37 cellular contexts compared by ENCODE assay signal in the genomic region with DNA sequence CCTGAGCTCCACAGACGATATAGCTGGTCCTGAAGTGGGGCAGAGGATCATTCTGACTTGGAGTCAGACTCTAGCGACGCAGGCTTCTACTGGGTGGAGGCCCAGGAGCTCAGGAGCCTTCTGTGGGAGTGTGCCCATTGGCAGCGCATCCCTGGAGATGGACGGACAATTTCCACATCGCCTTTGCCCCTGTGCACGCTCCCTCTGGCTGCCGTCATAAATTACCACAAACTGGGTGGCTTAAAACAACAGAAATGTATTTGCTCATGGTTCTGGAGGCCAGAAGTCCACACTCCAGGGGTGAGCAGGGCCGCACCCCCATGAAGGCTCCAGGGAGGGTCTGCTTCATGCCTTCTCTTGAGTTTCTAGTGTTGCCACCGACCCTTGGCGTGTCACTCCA. TPM values are rescaled to one million over a fixed set of nuclear protein-coding genes. Genes with fewer than 3 reads are reported as not detected.
"Had no signal": no experiment of that assay in that cellular context is flagged by ENCODE, and none has a peak within 500 bp of the region (broad histone marks: within the 10 kb centered on the region; RNA-seq: fewer than 3 reads in every experiment).

No MANE protein-coding gene starts in this region.

- H3K4me1 Mint-ChIP-seq: activated B cell treated with CpG ODN at 0.5 μM for 24 hours; activated CD4-positive, alpha-beta memory T cell treated with anti-CD3 and anti-CD28 coated beads, Interleukin-2, amount 10 ng/mL, durations not matched to agents 7 days and 5 days; activated CD4-positive, alpha-beta T cell treated with anti-CD3 and anti-CD28 coated beads for 36 hours; activated CD4-positive, alpha-beta T cell treated with anti-CD3 and anti-CD28 coated beads, Interleukin-2, amount 10 ng/mL, durations not matched to agents 7 days and 5 days; activated CD8-positive, alpha-beta memory T cell treated with anti-CD3 and anti-CD28 coated beads, Interleukin-2, amount 10 ng/mL, durations not matched to agents 7 days and 5 days; activated naive CD4-positive, alpha-beta T cell treated with anti-CD3 and anti-CD28 coated beads, Interleukin-2, amount 10 ng/mL, durations not matched to agents 7 days and 5 days; activated naive CD4-positive, alpha-beta T cell treated with anti-CD3 and anti-CD28 coated beads, Interleukin-2, amount 50 U/mL, for 24 hours; activated naive CD8-positive, alpha-beta T cell treated with anti-CD3 and anti-CD28 coated beads, Interleukin-2, amount 10 ng/mL, durations not matched to agents 7 days and 5 days; activated naive CD8-positive, alpha-beta T cell treated with anti-CD3 and anti-CD28 coated beads, Interleukin-2, amount 50 U/mL, for 24 hours; central memory CD8-positive, alpha-beta T cell had no signal

- FAIRE-seq: bronchial epithelial cell, TTC549 had no signal

- H3K27me3 ChIP-seq: ascending aorta, cardiac muscle cell had no signal

- H3K4me3 ChIP-seq: ascending aorta, cardiac muscle cell had no signal

- H3K4me3 Mint-ChIP-seq: activated B cell treated with CpG ODN at 0.5 μM for 24 hours; activated CD4-positive, alpha-beta memory T cell treated with anti-CD3 and anti-CD28 coated beads, Interleukin-2, amount 10 ng/mL, durations not matched to agents 7 days and 5 days; activated CD4-positive, alpha-beta T cell treated with anti-CD3 and anti-CD28 coated beads for 36 hours; activated CD4-positive, alpha-beta T cell treated with anti-CD3 and anti-CD28 coated beads, Interleukin-2, amount 10 ng/mL, durations not matched to agents 7 days and 5 days; activated CD8-positive, alpha-beta memory T cell treated with anti-CD3 and anti-CD28 coated beads, Interleukin-2, amount 10 ng/mL, durations not matched to agents 7 days and 5 days; activated CD8-positive, alpha-beta T cell treated with anti-CD3 and anti-CD28 coated beads, Interleukin-2, amount 10 ng/mL, durations not matched to agents 7 days and 5 days; activated naive CD4-positive, alpha-beta T cell treated with anti-CD3 and anti-CD28 coated beads, Interleukin-2, amount 10 ng/mL, durations not matched to agents 7 days and 5 days; activated naive CD4-positive, alpha-beta T cell treated with anti-CD3 and anti-CD28 coated beads, Interleukin-2, amount 50 U/mL, for 24 hours; activated naive CD8-positive, alpha-beta T cell; activated naive CD8-positive, alpha-beta T cell treated with anti-CD3 and anti-CD28 coated beads, Interleukin-2, amount 10 ng/mL, durations not matched to agents 7 days and 5 days; activated naive CD8-positive, alpha-beta T cell treated with anti-CD3 and anti-CD28 coated beads, Interleukin-2, amount 50 U/mL, for 24 hours; activated T-cell treated with anti-CD3 and anti-CD28 coated beads, Interleukin-2, amount 50 U/mL, for 24 hours; brain; central memory CD8-positive, alpha-beta T cell; T-helper 1 cell treated with Interleukin-12 subunit alpha and Interleukin-12 subunit beta and Interleukin-4 antibody, amounts not matched to agents 30 μg/mL and 1 μg/mL, for 36 hours; T-helper 2 cell treated with Interferon-gamma antibody and Interleukin-4, amounts not matched to agents 5 μg/mL and 100 μg/mL, for 36 hours had no signal

- ATAC-seq: activated CD4-positive, alpha-beta T cell treated with anti-CD3 and anti-CD28 coated beads for 36 hours; activated CD8-positive, alpha-beta memory T cell treated with anti-CD3 and anti-CD28 coated beads, Interleukin-2, amount 10 ng/mL, durations not matched to agents 7 days and 5 days; activated CD8-positive, alpha-beta T cell treated with anti-CD3 and anti-CD28 coated beads, Interleukin-2, amount 10 ng/mL, durations not matched to agents 7 days and 5 days; activated naive CD8-positive, alpha-beta T cell treated with anti-CD3 and anti-CD28 coated beads, Interleukin-2, amount 50 U/mL, for 24 hours had no signal

- DNase-seq: activated B cell treated with CpG ODN at 0.5 μM for 24 hours; activated CD4-positive, alpha-beta memory T cell treated with anti-CD3 and anti-CD28 coated beads, Interleukin-2, amount 10 ng/mL, durations not matched to agents 7 days and 5 days; activated CD4-positive, alpha-beta T cell treated with anti-CD3 and anti-CD28 coated beads for 36 hours; activated CD4-positive, alpha-beta T cell treated with anti-CD3 and anti-CD28 coated beads for 48 hours; activated CD4-positive, alpha-beta T cell treated with anti-CD3 and anti-CD28 coated beads, Interleukin-2, amount 10 ng/mL, durations not matched to agents 7 days and 5 days; activated CD4-positive, alpha-beta T cell treated with anti-CD3 and anti-CD28 coated beads, Interleukin-2, amount 50 U/mL, for 48 hours; activated CD4-positive, CD25-positive, alpha-beta regulatory T cell treated with anti-CD3 and anti-CD28 coated beads, Interleukin-2, amount 50 U/mL, for 72 hours; activated CD8-positive, alpha-beta memory T cell treated with anti-CD3 and anti-CD28 coated beads for 24 hours; activated CD8-positive, alpha-beta memory T cell treated with anti-CD3 and anti-CD28 coated beads, Interleukin-2, amount 10 ng/mL, durations not matched to agents 7 days and 5 days; activated CD8-positive, alpha-beta memory T cell treated with anti-CD3 and anti-CD28 coated beads, Interleukin-2, amount 50 U/mL, for 48 hours; activated CD8-positive, alpha-beta T cell treated with anti-CD3 and anti-CD28 coated beads, Interleukin-2, amount 10 ng/mL, durations not matched to agents 7 days and 5 days; activated effector memory CD4-positive, alpha-beta T cell treated with Interleukin-2 at 50 U/mL for 16 hours; activated gamma-delta T cell; activated naive CD4-positive, alpha-beta T cell treated with anti-CD3 and anti-CD28 coated beads, Interleukin-2, amount 10 ng/mL, durations not matched to agents 7 days and 5 days; activated naive CD4-positive, alpha-beta T cell treated with Interleukin-2 at 50 U/mL for 16 hours; activated naive CD8-positive, alpha-beta T cell treated with anti-CD3 and anti-CD28 coated beads, Interleukin-2, amount 10 ng/mL, durations not matched to agents 7 days and 5 days; activated naive CD8-positive, alpha-beta T cell treated with anti-CD3 and anti-CD28 coated beads, Interleukin-2, amount 50 U/mL, for 24 hours; activated T-cell treated with anti-CD3 and anti-CD28 coated beads, Interleukin-2, amount 50 U/mL, for 24 hours; activated T-cell treated with anti-CD3 and anti-CD28 coated beads, Interleukin-2, amount 50 U/mL, for 48 hours; amygdala; anterior cingulate cortex; caudate nucleus; T-helper 1 cell; T-helper 2 cell; T-helper 9 cell had no signal

- H3K27me3 Mint-ChIP-seq: activated CD4-positive, alpha-beta T cell treated with anti-CD3 and anti-CD28 coated beads, Interleukin-2, amount 10 ng/mL, durations not matched to agents 7 days and 5 days; activated naive CD8-positive, alpha-beta T cell; activated T-cell treated with anti-CD3 and anti-CD28 coated beads, Interleukin-2, amount 50 U/mL, for 24 hours had no signal

- H3K4me1 ChIP-seq: ascending aorta had no signal

- H3K9me3 Mint-ChIP-seq: activated B cell treated with CpG ODN at 0.5 μM for 24 hours; activated CD4-positive, alpha-beta memory T cell treated with anti-CD3 and anti-CD28 coated beads, Interleukin-2, amount 10 ng/mL, durations not matched to agents 7 days and 5 days; activated CD4-positive, alpha-beta T cell treated with anti-CD3 and anti-CD28 coated beads, Interleukin-2, amount 10 ng/mL, durations not matched to agents 7 days and 5 days; activated naive CD4-positive, alpha-beta T cell treated with anti-CD3 and anti-CD28 coated beads, Interleukin-2, amount 10 ng/mL, durations not matched to agents 7 days and 5 days; activated naive CD4-positive, alpha-beta T cell treated with anti-CD3 and anti-CD28 coated beads, Interleukin-2, amount 50 U/mL, for 24 hours; activated naive CD8-positive, alpha-beta T cell treated with anti-CD3 and anti-CD28 coated beads, Interleukin-2, amount 10 ng/mL, durations not matched to agents 7 days and 5 days; activated naive CD8-positive, alpha-beta T cell treated with anti-CD3 and anti-CD28 coated beads, Interleukin-2, amount 50 U/mL, for 24 hours; activated T-cell treated with anti-CD3 and anti-CD28 coated beads, Interleukin-2, amount 50 U/mL, for 24 hours; activated T-helper 2 cell treated with anti-CD3 and anti-CD28 coated beads, Interferon-gamma antibody, Interleukin-2, Interleukin-4, amounts not matched to agents 10 μg/mL and 5 μg/mL and 100 μg/mL, durations not matched to agents 14 hours and 24 hours and 36 hours; central memory CD8-positive, alpha-beta T cell; T-helper 1 cell treated with Interleukin-12 subunit alpha and Interleukin-12 subunit beta and Interleukin-4 antibody, amounts not matched to agents 30 μg/mL and 1 μg/mL, for 36 hours; T-helper 2 cell treated with Interferon-gamma antibody and Interleukin-4, amounts not matched to agents 5 μg/mL and 100 μg/mL, for 36 hours had no signal

- H3K27ac Mint-ChIP-seq: activated B cell treated with CpG ODN at 0.5 μM for 24 hours; activated CD4-positive, alpha-beta memory T cell treated with anti-CD3 and anti-CD28 coated beads, Interleukin-2, amount 10 ng/mL, durations not matched to agents 7 days and 5 days; activated CD4-positive, alpha-beta T cell treated with anti-CD3 and anti-CD28 coated beads for 36 hours; activated CD4-positive, alpha-beta T cell treated with anti-CD3 and anti-CD28 coated beads, Interleukin-2, amount 10 ng/mL, durations not matched to agents 7 days and 5 days; activated CD8-positive, alpha-beta memory T cell treated with anti-CD3 and anti-CD28 coated beads, Interleukin-2, amount 10 ng/mL, durations not matched to agents 7 days and 5 days; activated CD8-positive, alpha-beta T cell treated with anti-CD3 and anti-CD28 coated beads, Interleukin-2, amount 10 ng/mL, durations not matched to agents 7 days and 5 days; activated naive CD4-positive, alpha-beta T cell treated with anti-CD3 and anti-CD28 coated beads, Interleukin-2, amount 10 ng/mL, durations not matched to agents 7 days and 5 days; activated naive CD4-positive, alpha-beta T cell treated with anti-CD3 and anti-CD28 coated beads, Interleukin-2, amount 50 U/mL, for 24 hours; activated naive CD8-positive, alpha-beta T cell; activated naive CD8-positive, alpha-beta T cell treated with anti-CD3 and anti-CD28 coated beads, Interleukin-2, amount 10 ng/mL, durations not matched to agents 7 days and 5 days; activated naive CD8-positive, alpha-beta T cell treated with anti-CD3 and anti-CD28 coated beads, Interleukin-2, amount 50 U/mL, for 24 hours; activated T-cell treated with anti-CD3 and anti-CD28 coated beads, Interleukin-2, amount 50 U/mL, for 24 hours; activated T-helper 2 cell treated with anti-CD3 and anti-CD28 coated beads, Interferon-gamma antibody, Interleukin-2, Interleukin-4, amounts not matched to agents 10 μg/mL and 5 μg/mL and 100 μg/mL, durations not matched to agents 14 hours and 24 hours and 36 hours; T-helper 1 cell treated with Interleukin-12 subunit alpha and Interleukin-12 subunit beta and Interleukin-4 antibody, amounts not matched to agents 30 μg/mL and 1 μg/mL, for 36 hours; T-helper 2 cell treated with Interferon-gamma antibody and Interleukin-4, amounts not matched to agents 5 μg/mL and 100 μg/mL, for 36 hours had no signal

- H3K27ac ChIP-seq: ascending aorta, cardiac muscle cell, VCaP had no signal

- H3K36me3 ChIP-seq: ascending aorta, cardiac muscle cell had no signal

- H3K36me3 Mint-ChIP-seq: activated CD8-positive, alpha-beta memory T cell treated with anti-CD3 and anti-CD28 coated beads, Interleukin-2, amount 10 ng/mL, durations not matched to agents 7 days and 5 days; activated naive CD4-positive, alpha-beta T cell treated with anti-CD3 and anti-CD28 coated beads, Interleukin-2, amount 10 ng/mL, durations not matched to agents 7 days and 5 days; activated naive CD4-positive, alpha-beta T cell treated with anti-CD3 and anti-CD28 coated beads, Interleukin-2, amount 50 U/mL, for 24 hours; activated naive CD8-positive, alpha-beta T cell; activated naive CD8-positive, alpha-beta T cell treated with anti-CD3 and anti-CD28 coated beads, Interleukin-2, amount 10 ng/mL, durations not matched to agents 7 days and 5 days; brain had no signal

- H3K9me3 ChIP-seq: ascending aorta had no signal

RNA-seq across cellular contexts. Expression of gene CARD14, which starts 6.9 kb away (rescaled TPM):
- total RNA-seq: activated B cell treated with CpG ODN at 0.5 μM for 24 hours; activated CD4-positive, alpha-beta memory T cell treated with anti-CD3 and anti-CD28 coated beads, Interleukin-2, amount 10 ng/mL, durations not matched to agents 7 days and 5 days; activated CD4-positive, alpha-beta T cell treated with anti-CD3 and anti-CD28 coated beads for 36 hours; activated CD4-positive, alpha-beta T cell treated with anti-CD3 and anti-CD28 coated beads, Interleukin-2, amount 10 ng/mL, durations not matched to agents 7 days and 5 days; activated CD8-positive, alpha-beta memory T cell treated with anti-CD3 and anti-CD28 coated beads, Interleukin-2, amount 10 ng/mL, durations not matched to agents 7 days and 5 days; activated CD8-positive, alpha-beta T cell treated with anti-CD3 and anti-CD28 coated beads, Interleukin-2, amount 10 ng/mL, durations not matched to agents 7 days and 5 days; activated naive CD8-positive, alpha-beta T cell treated with anti-CD3 and anti-CD28 coated beads, Interleukin-2, amount 10 ng/mL, durations not matched to agents 7 days and 5 days; activated T-helper 2 cell treated with anti-CD3 and anti-CD28 coated beads, Interferon-gamma antibody, Interleukin-2, Interleukin-4, amounts not matched to agents 10 μg/mL and 5 μg/mL and 100 μg/mL, durations not matched to agents 14 hours and 24 hours and 36 hours had no signal
